Comparison of ENCODE assay signal across 25 cellular contexts in the genomic region with DNA sequence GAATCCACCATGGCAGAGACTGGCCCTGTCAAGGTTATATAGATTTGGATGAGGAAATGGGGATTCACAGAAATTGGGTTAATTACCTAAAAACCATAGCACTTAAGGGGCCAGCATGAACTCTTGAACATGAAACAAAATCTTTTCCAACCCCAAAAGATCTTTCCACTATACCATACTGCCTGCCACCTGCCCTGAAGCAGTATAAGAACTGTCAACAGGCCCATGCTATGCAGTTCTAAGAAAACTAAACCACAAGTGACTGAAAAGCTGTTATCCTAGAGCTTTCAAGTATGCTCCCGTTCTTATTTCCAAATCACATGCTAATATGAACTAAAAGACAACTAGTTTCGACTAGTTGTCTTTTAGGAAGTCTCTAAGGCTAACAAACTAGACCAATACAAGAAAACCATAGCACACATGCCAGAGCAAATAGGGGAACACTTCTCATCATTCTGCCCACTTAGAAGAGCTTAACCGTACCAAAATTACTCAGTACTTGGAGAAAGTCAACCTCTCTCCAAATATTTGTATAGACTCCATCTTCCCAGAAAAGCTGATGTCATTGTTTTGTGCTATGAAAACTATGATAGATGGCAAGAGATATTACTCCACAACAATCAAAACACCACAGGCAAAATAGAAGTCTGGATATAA. TPM values are rescaled to one million over a fixed set of nuclear protein-coding genes. Genes with fewer than 3 reads are reported as not detected.
DNase-seq lines count a peak whose midpoint lies in the region; ATAC-seq lines count a peak whose summit lies in the region.
"Had no signal": no experiment of that assay in that cellular context is flagged by ENCODE, and none has a peak within 500 bp of the region (broad histone marks: within the 10 kb centered on the region; RNA-seq: fewer than 3 reads in every experiment).

No MANE protein-coding gene starts in this region.

- DNase-seq in activated CD4-positive, alpha-beta T cell treated with anti-CD3 and anti-CD28 coated beads for 48 hours: peak; percentile 11
- DNase-seq in activated CD4-positive, alpha-beta T cell treated with anti-CD3 and anti-CD28 coated beads, Interleukin-2, amount 50 U/mL, for 1 hour: no peak
- DNase-seq in Jurkat, Clone E6-1 (ENCODE audit: low read depth, low spot score): peak; percentile 60
- no peak for DNase-seq in activated T-helper 2 cell treated with anti-CD3 and anti-CD28 coated beads, Interferon-gamma antibody, Interleukin-2, Interleukin-4, amounts not matched to agents 10 μg/mL and 5 μg/mL and 100 μg/mL, durations not matched to agents 14 hours and 24 hours and 36 hours (ENCODE audit: low spot score)
- no peak for DNase-seq in stimulated activated effector memory CD8-positive, alpha-beta T cell treated with anti-CD3 and anti-CD28 coated beads, Interleukin-12 subunit alpha, Interleukin-12 subunit beta, amount 100 ng/mL, for 72 hours (ENCODE audit: low spot score in 2 of 2)
- no peak for DNase-seq in NK-92 (lab: John Stamatoyannopoulos, UW; ENCODE audit: unreplicated experiment)
- DNase-seq in SK-N-DZ (ENCODE audit: low spot score): no peak
- no peak for DNase-seq in nucleus accumbens (lab: John Stamatoyannopoulos, UW)
- DNase-seq: activated CD4-positive, CD25-positive, alpha-beta regulatory T cell treated with anti-CD3 and anti-CD28 coated beads, Interleukin-2, amount 50 U/mL, for 72 hours; erythroblast; H7; left colon; midbrain; MM.1S; NCI-H1694; NCI-H82; SJCRH30; stimulated activated CD4-positive, alpha-beta T cell treated with anti-CD3 and anti-CD28 coated beads, Interleukin-1b, Interleukin-23, amount 100 ng/mL, for 48 hours; stomach; T1000; upper lobe of left lung had no signal

- intact Hi-C loops in activated T-helper 2 cell treated with anti-CD3 and anti-CD28 coated beads, Interferon-gamma antibody, Interleukin-2, Interleukin-4, amounts not matched to agents 10 μg/mL and 5 μg/mL and 100 μg/mL, durations not matched to agents 14 hours and 24 hours and 36 hours (cut with micrococcal nuclease): loop anchor here (2.0 to 5.0 kb wide), 2 partner anchors 27 to 87 kb away; partner anchors contain the start of gene HSPH1

- ATAC-seq in stimulated activated effector memory CD8-positive, alpha-beta T cell treated with anti-CD3 and anti-CD28 coated beads, Interleukin-12 subunit alpha, Interleukin-12 subunit beta, amount 100 ng/mL, for 72 hours: peak; percentile 74
- ATAC-seq: GM12878, left colon, Panc1 had no signal

- peaks cover 55% of the 10 kb centered on the region for H3K4me1 Mint-ChIP-seq in activated T-helper 2 cell treated with anti-CD3 and anti-CD28 coated beads, Interferon-gamma antibody, Interleukin-2, Interleukin-4, amounts not matched to agents 10 μg/mL and 5 μg/mL and 100 μg/mL, durations not matched to agents 14 hours and 24 hours and 36 hours (ENCODE audit: low read depth)
- H3K4me1 Mint-ChIP-seq in stimulated activated effector memory CD8-positive, alpha-beta T cell treated with anti-CD3 and anti-CD28 coated beads, Interleukin-12 subunit alpha, Interleukin-12 subunit beta, amount 100 ng/mL, for 72 hours: peaks cover 36% of the 10 kb centered on the region

- no peaks in the 10 kb centered on the region for H3K9me3 Mint-ChIP-seq in activated T-helper 2 cell treated with anti-CD3 and anti-CD28 coated beads, Interferon-gamma antibody, Interleukin-2, Interleukin-4, amounts not matched to agents 10 μg/mL and 5 μg/mL and 100 μg/mL, durations not matched to agents 14 hours and 24 hours and 36 hours
- no peaks in the 10 kb centered on the region for H3K9me3 Mint-ChIP-seq in stimulated activated effector memory CD8-positive, alpha-beta T cell treated with anti-CD3 and anti-CD28 coated beads, Interleukin-12 subunit alpha, Interleukin-12 subunit beta, amount 100 ng/mL, for 72 hours

- no peaks in the 10 kb centered on the region for H3K27me3 Mint-ChIP-seq in activated T-helper 2 cell treated with anti-CD3 and anti-CD28 coated beads, Interferon-gamma antibody, Interleukin-2, Interleukin-4, amounts not matched to agents 10 μg/mL and 5 μg/mL and 100 μg/mL, durations not matched to agents 14 hours and 24 hours and 36 hours (ENCODE audit: low read depth)

- H3K4me3 Mint-ChIP-seq in activated T-helper 2 cell treated with anti-CD3 and anti-CD28 coated beads, Interferon-gamma antibody, Interleukin-2, Interleukin-4, amounts not matched to agents 10 μg/mL and 5 μg/mL and 100 μg/mL, durations not matched to agents 14 hours and 24 hours and 36 hours (ENCODE audit: low read depth): no peak overlapping the region
- no peak overlapping the region for H3K4me3 Mint-ChIP-seq in stimulated activated effector memory CD8-positive, alpha-beta T cell treated with anti-CD3 and anti-CD28 coated beads, Interleukin-12 subunit alpha, Interleukin-12 subunit beta, amount 100 ng/mL, for 72 hours

- peak overlapping the region; percentile 59 for H3K27ac Mint-ChIP-seq in activated T-helper 2 cell treated with anti-CD3 and anti-CD28 coated beads, Interferon-gamma antibody, Interleukin-2, Interleukin-4, amounts not matched to agents 10 μg/mL and 5 μg/mL and 100 μg/mL, durations not matched to agents 14 hours and 24 hours and 36 hours
- peak overlapping the region; percentile 68 for H3K27ac Mint-ChIP-seq in stimulated activated effector memory CD8-positive, alpha-beta T cell treated with anti-CD3 and anti-CD28 coated beads, Interleukin-12 subunit alpha, Interleukin-12 subunit beta, amount 100 ng/mL, for 72 hours
- H3K27ac Mint-ChIP-seq: progenitor cell of endocrine pancreas had no signal

- no peak overlapping the region for H3K4me3 ChIP-seq in Jurkat, Clone E6-1 (ENCODE audit: low read length)
- H3K4me3 ChIP-seq: ascending aorta, GM12878, SJCRH30, stomach, upper lobe of left lung had no signal

- H3K36me3 Mint-ChIP-seq in activated T-helper 2 cell treated with anti-CD3 and anti-CD28 coated beads, Interferon-gamma antibody, Interleukin-2, Interleukin-4, amounts not matched to agents 10 μg/mL and 5 μg/mL and 100 μg/mL, durations not matched to agents 14 hours and 24 hours and 36 hours (ENCODE audit: low read depth): peaks cover 69% of the 10 kb centered on the region
- peaks cover 49% of the 10 kb centered on the region for H3K36me3 Mint-ChIP-seq in stimulated activated effector memory CD8-positive, alpha-beta T cell treated with anti-CD3 and anti-CD28 coated beads, Interleukin-12 subunit alpha, Interleukin-12 subunit beta, amount 100 ng/mL, for 72 hours

RNA-seq across cellular contexts. Expression of gene HSPH1, which starts 27.5 kb away (rescaled TPM):
- 136 TPM for polyA plus RNA-seq in Jurkat, Clone E6-1 (2012; ENCODE audit: insufficient read depth, insufficient read length)
- 269 and 274 TPM in 2 replicates for total RNA-seq in activated T-helper 2 cell treated with anti-CD3 and anti-CD28 coated beads, Interferon-gamma antibody, Interleukin-2, Interleukin-4, amounts not matched to agents 10 μg/mL and 5 μg/mL and 100 μg/mL, durations not matched to agents 14 hours and 24 hours and 36 hours
- polyA plus RNA-seq in SK-N-DZ (2014; cell fraction: cytosol; rRNA removed): 97.4 and 97.5 TPM in 2 replicates
- 137 and 171 TPM in 2 replicates for polyA plus RNA-seq in SK-N-DZ (2014; cell fraction: nucleus; rRNA removed)

Comparison
In these comparisons a context has a peak if more than half of its experiments do, and no peak if none do; other contexts are left out.
1. DNase-seq: peak in activated CD4-positive, alpha-beta T cell treated with anti-CD3 and anti-CD28 coated beads for 48 hours (single experiment) and Jurkat, Clone E6-1 (single experiment); none in activated CD4-positive, alpha-beta T cell treated with anti-CD3 and anti-CD28 coated beads, Interleukin-2, amount 50 U/mL, for 1 hour (single experiment), activated T-helper 2 cell treated with anti-CD3 and anti-CD28 coated beads, Interferon-gamma antibody, Interleukin-2, Interleukin-4, amounts not matched to agents 10 μg/mL and 5 μg/mL and 100 μg/mL, durations not matched to agents 14 hours and 24 hours and 36 hours (single experiment), stimulated activated effector memory CD8-positive, alpha-beta T cell treated with anti-CD3 and anti-CD28 coated beads, Interleukin-12 subunit alpha, Interleukin-12 subunit beta, amount 100 ng/mL, for 72 hours (0 of 2), NK-92 (single experiment), SK-N-DZ (single experiment) and nucleus accumbens (0 of 56).